In genomic region chr12:130566446-130567155, GRCh38 we compare ENCODE assay signal across 38 cellular contexts.
"Had no signal": no experiment of that assay in that cellular context is flagged by ENCODE, and none has a peak within 500 bp of the region (broad histone marks: within the 10 kb centered on the region; RNA-seq: fewer than 3 reads in every experiment).

No MANE protein-coding gene starts in this region.

- H3K4me1 Mint-ChIP-seq: activated naive CD4-positive, alpha-beta T cell treated with anti-CD3 and anti-CD28 coated beads, Interleukin-2, amount 10 ng/mL, durations not matched to agents 7 days and 5 days; activated naive CD4-positive, alpha-beta T cell treated with anti-CD3 and anti-CD28 coated beads, Interleukin-2, amount 50 U/mL, for 24 hours; activated naive CD8-positive, alpha-beta T cell treated with anti-CD3 and anti-CD28 coated beads for 36 hours; activated naive CD8-positive, alpha-beta T cell treated with anti-CD3 and anti-CD28 coated beads, Interleukin-2, amount 10 ng/mL, durations not matched to agents 7 days and 5 days; activated naive CD8-positive, alpha-beta T cell treated with anti-CD3 and anti-CD28 coated beads, Interleukin-2, amount 50 U/mL, for 24 hours; activated T-helper 17 cell treated with anti-CD3 and anti-CD28 coated beads, Interleukin-2, amount 50 U/mL, for 72 hours; central memory CD8-positive, alpha-beta T cell had no signal

- H3K9me3 ChIP-seq: ascending aorta had no signal

- H3K36me3 ChIP-seq: adrenal gland, ascending aorta, brain microvascular endothelial cell, breast epithelium, cardiac muscle cell had no signal

- H3K27ac Mint-ChIP-seq: activated naive CD4-positive, alpha-beta T cell treated with anti-CD3 and anti-CD28 coated beads for 36 hours; activated naive CD4-positive, alpha-beta T cell treated with anti-CD3 and anti-CD28 coated beads, Interleukin-2, amount 10 ng/mL, durations not matched to agents 7 days and 5 days; activated naive CD4-positive, alpha-beta T cell treated with anti-CD3 and anti-CD28 coated beads, Interleukin-2, amount 50 U/mL, for 24 hours; activated naive CD4-positive, alpha-beta T cell treated with anti-CD3 and anti-CD28 coated beads, Interleukin-2, amount 50 U/mL, for 72 hours; activated naive CD8-positive, alpha-beta T cell; activated naive CD8-positive, alpha-beta T cell treated with anti-CD3 and anti-CD28 coated beads for 36 hours; activated naive CD8-positive, alpha-beta T cell treated with anti-CD3 and anti-CD28 coated beads, Interleukin-2, amount 10 ng/mL, durations not matched to agents 7 days and 5 days; activated naive CD8-positive, alpha-beta T cell treated with anti-CD3 and anti-CD28 coated beads, Interleukin-2, amount 50 U/mL, for 24 hours; activated T-cell treated with anti-CD3 and anti-CD28 coated beads, Interleukin-2, amount 50 U/mL, for 24 hours; activated T-cell treated with anti-CD3 and anti-CD28 coated beads, Interleukin-2, amount 50 U/mL, for 72 hours; activated T-helper 1 cell treated with anti-CD3 and anti-CD28 coated beads, Interleukin-12 subunit alpha, Interleukin-12 subunit beta, Interleukin-2, Interleukin-4 antibody, amounts not matched to agents 30 ng/mL and 10 ng/mL and 1 ng/mL, durations not matched to agents 14 hours and 24 hours and 36 hours; activated T-helper 17 cell treated with anti-CD3 and anti-CD28 coated beads, Interleukin-2, amount 50 U/mL, for 72 hours; activated T-helper 2 cell treated with anti-CD3 and anti-CD28 coated beads, Interferon-gamma antibody, Interleukin-2, Interleukin-4, amounts not matched to agents 10 μg/mL and 5 μg/mL and 100 μg/mL, durations not matched to agents 14 hours and 24 hours and 36 hours; brain had no signal

- H3K36me3 Mint-ChIP-seq: activated naive CD4-positive, alpha-beta T cell treated with anti-CD3 and anti-CD28 coated beads, Interleukin-2, amount 10 ng/mL, durations not matched to agents 7 days and 5 days; activated naive CD4-positive, alpha-beta T cell treated with anti-CD3 and anti-CD28 coated beads, Interleukin-2, amount 50 U/mL, for 24 hours; activated naive CD8-positive, alpha-beta T cell; activated naive CD8-positive, alpha-beta T cell treated with anti-CD3 and anti-CD28 coated beads for 36 hours; activated naive CD8-positive, alpha-beta T cell treated with anti-CD3 and anti-CD28 coated beads, Interleukin-2, amount 10 ng/mL, durations not matched to agents 7 days and 5 days; brain had no signal

- H3K4me3 Mint-ChIP-seq: activated naive CD4-positive, alpha-beta T cell treated with anti-CD3 and anti-CD28 coated beads for 36 hours; activated naive CD4-positive, alpha-beta T cell treated with anti-CD3 and anti-CD28 coated beads, Interleukin-2, amount 10 ng/mL, durations not matched to agents 7 days and 5 days; activated naive CD4-positive, alpha-beta T cell treated with anti-CD3 and anti-CD28 coated beads, Interleukin-2, amount 50 U/mL, for 24 hours; activated naive CD8-positive, alpha-beta T cell; activated naive CD8-positive, alpha-beta T cell treated with anti-CD3 and anti-CD28 coated beads for 36 hours; activated naive CD8-positive, alpha-beta T cell treated with anti-CD3 and anti-CD28 coated beads, Interleukin-2, amount 10 ng/mL, durations not matched to agents 7 days and 5 days; activated naive CD8-positive, alpha-beta T cell treated with anti-CD3 and anti-CD28 coated beads, Interleukin-2, amount 50 U/mL, for 24 hours; activated T-cell treated with anti-CD3 and anti-CD28 coated beads, Interleukin-2, amount 50 U/mL, for 24 hours; activated T-cell treated with anti-CD3 and anti-CD28 coated beads, Interleukin-2, amount 50 U/mL, for 4 hours; activated T-cell treated with anti-CD3 and anti-CD28 coated beads, Interleukin-2, amount 50 U/mL, for 72 hours; activated T-helper 1 cell treated with anti-CD3 and anti-CD28 coated beads, Interleukin-12 subunit alpha, Interleukin-12 subunit beta, Interleukin-2, Interleukin-4 antibody, amounts not matched to agents 30 ng/mL and 10 ng/mL and 1 ng/mL, durations not matched to agents 14 hours and 24 hours and 36 hours; activated T-helper 17 cell treated with anti-CD3 and anti-CD28 coated beads, Interleukin-2, amount 50 U/mL, for 72 hours; brain; central memory CD8-positive, alpha-beta T cell had no signal

- ATAC-seq: activated naive CD4-positive, alpha-beta T cell treated with anti-CD3 and anti-CD28 coated beads, Interleukin-2, amount 50 U/mL, for 72 hours; activated naive CD8-positive, alpha-beta T cell treated with anti-CD3 and anti-CD28 coated beads, Interleukin-2, amount 50 U/mL, for 24 hours; activated T-cell treated with anti-CD3 and anti-CD28 coated beads, Interleukin-2, amount 50 U/mL, for 4 hours; activated T-cell treated with anti-CD3 and anti-CD28 coated beads, Interleukin-2, amount 50 U/mL, for 72 hours; activated T-helper 17 cell treated with anti-CD3 and anti-CD28 coated beads, Interleukin-2, amount 50 U/mL, for 72 hours; body of pancreas had no signal

- DNase-seq: activated effector memory CD4-positive, alpha-beta T cell treated with anti-CD3 and anti-CD28 coated beads, Interleukin-2, amount 50 U/mL, for 16 hours; activated effector memory CD4-positive, alpha-beta T cell treated with Interleukin-2 at 50 U/mL for 16 hours; activated gamma-delta T cell; activated gamma-delta T cell treated with Interleukin-2 at 50 U/mL for 16 hours; activated naive CD4-positive, alpha-beta T cell; activated naive CD4-positive, alpha-beta T cell treated with anti-CD3 and anti-CD28 coated beads for 36 hours; activated naive CD4-positive, alpha-beta T cell treated with anti-CD3 and anti-CD28 coated beads, Interleukin-2, amount 10 ng/mL, durations not matched to agents 7 days and 5 days; activated naive CD4-positive, alpha-beta T cell treated with anti-CD3 and anti-CD28 coated beads, Interleukin-2, amount 50 U/mL, for 16 hours; activated naive CD4-positive, alpha-beta T cell treated with Interleukin-2 at 50 U/mL for 16 hours; activated naive CD8-positive, alpha-beta T cell treated with anti-CD3 and anti-CD28 coated beads for 36 hours; activated naive CD8-positive, alpha-beta T cell treated with anti-CD3 and anti-CD28 coated beads, Interleukin-2, amount 10 ng/mL, durations not matched to agents 7 days and 5 days; activated naive CD8-positive, alpha-beta T cell treated with anti-CD3 and anti-CD28 coated beads, Interleukin-2, amount 50 U/mL, for 24 hours; activated T-cell treated with anti-CD3 and anti-CD28 coated beads, Interleukin-2, amount 50 U/mL, for 1 hour; activated T-cell treated with anti-CD3 and anti-CD28 coated beads, Interleukin-2, amount 50 U/mL, for 24 hours; activated T-cell treated with anti-CD3 and anti-CD28 coated beads, Interleukin-2, amount 50 U/mL, for 4 hours; activated T-cell treated with anti-CD3 and anti-CD28 coated beads, Interleukin-2, amount 50 U/mL, for 48 hours; activated T-cell treated with anti-CD3 and anti-CD28 coated beads, Interleukin-2, amount 50 U/mL, for 72 hours; adrenal gland; amniotic stem cell; amygdala; anterior cingulate cortex; aorta; body of pancreas; brain microvascular endothelial cell; caudate nucleus; central memory CD4-positive, alpha-beta T cell; cerebellar nuclear complex had no signal

- H3K27me3 Mint-ChIP-seq: activated naive CD4-positive, alpha-beta T cell treated with anti-CD3 and anti-CD28 coated beads, Interleukin-2, amount 10 ng/mL, durations not matched to agents 7 days and 5 days; activated naive CD8-positive, alpha-beta T cell treated with anti-CD3 and anti-CD28 coated beads for 36 hours; activated naive CD8-positive, alpha-beta T cell treated with anti-CD3 and anti-CD28 coated beads, Interleukin-2, amount 10 ng/mL, durations not matched to agents 7 days and 5 days; activated naive CD8-positive, alpha-beta T cell treated with anti-CD3 and anti-CD28 coated beads, Interleukin-2, amount 50 U/mL, for 24 hours; activated T-cell treated with anti-CD3 and anti-CD28 coated beads, Interleukin-2, amount 50 U/mL, for 24 hours had no signal

- H3K4me3 ChIP-seq: adrenal gland, ascending aorta, body of pancreas, breast epithelium, cardiac muscle cell had no signal

- H3K27me3 ChIP-seq: adrenal gland, ascending aorta, body of pancreas, brain microvascular endothelial cell, breast epithelium, cardiac muscle cell had no signal

- H3K27ac ChIP-seq: adrenal gland, ascending aorta, body of pancreas, brain microvascular endothelial cell, breast epithelium, cardiac muscle cell had no signal

- H3K4me1 ChIP-seq: adrenal gland, ascending aorta, body of pancreas, breast epithelium had no signal
